19 cellular contexts compared by ENCODE assay signal in genomic region chr12:104223599-104224168, GRCh38. TPM values are rescaled to one million over a fixed set of nuclear protein-coding genes. Genes with fewer than 3 reads are reported as not detected.
A peak's percentile ranks its signal among the peaks of the same experiment; 100 is the strongest.
DNase-seq lines count a peak whose midpoint lies in the region; ATAC-seq, FAIRE-seq and TF ChIP-seq lines count a peak whose summit lies in the region.
"Had no signal": no experiment of that assay in that cellular context is flagged by ENCODE, and none has a peak within 500 bp of the region (broad histone marks: within the 10 kb centered on the region; RNA-seq: fewer than 3 reads in every experiment).

No MANE protein-coding gene starts in this region.

- TF ChIP-seq RAD21 in A549 (conservative IDR thresholded peaks at IDR 0.05 in 1 of 2, IDR thresholded peaks at IDR 0.05 in 1 of 2), result no peak

- peak; percentile 13 for FAIRE-seq in A549 (lab: Jason Lieb, UNC)

- H3K4me3 ChIP-seq in A549, result no peak overlapping the region
- no peak overlapping the region for H3K4me3 ChIP-seq in GM12865 (ENCODE audit: low read depth, low read length)
- H3K4me3 ChIP-seq: HAP-1, heart right ventricle, lung had no signal

- H3K27ac Mint-ChIP-seq in activated T-helper 17 cell treated with anti-CD3 and anti-CD28 coated beads, Interleukin-2, amount 50 U/mL, for 72 hours, result peak overlapping the region; percentile 12
- H3K27ac Mint-ChIP-seq: activated CD4-positive, alpha-beta T cell treated with anti-CD3 and anti-CD28 coated beads, Interleukin-2, amount 10 ng/mL, durations not matched to agents 7 days and 5 days; T-helper 1 cell treated with Interleukin-12 subunit alpha and Interleukin-12 subunit beta and Interleukin-4 antibody, amounts not matched to agents 30 μg/mL and 1 μg/mL, for 36 hours had no signal

- H3K9me3 ChIP-seq in A549, result peaks cover 5% of the 10 kb centered on the region; the same call in 1 of the 3 replicates
- H3K9me3 ChIP-seq: HAP-1, heart right ventricle, neutrophil had no signal

- peak overlapping the region; percentile 95 to 98 for H3K27ac ChIP-seq in A549
- H3K27ac ChIP-seq: brain microvascular endothelial cell, heart right ventricle, neutrophil had no signal

- H3K9me3 Mint-ChIP-seq in activated T-helper 17 cell treated with anti-CD3 and anti-CD28 coated beads, Interleukin-2, amount 50 U/mL, for 72 hours, result no peaks in the 10 kb centered on the region
- H3K9me3 Mint-ChIP-seq: T-helper 1 cell treated with Interleukin-12 subunit alpha and Interleukin-12 subunit beta and Interleukin-4 antibody, amounts not matched to agents 30 μg/mL and 1 μg/mL, for 36 hours had no signal

- H3K27me3 Mint-ChIP-seq in activated T-helper 17 cell treated with anti-CD3 and anti-CD28 coated beads, Interleukin-2, amount 50 U/mL, for 72 hours, result no peaks in the 10 kb centered on the region

- no peak for TF ChIP-seq POLR2A in A549 (IDR thresholded peaks at IDR 0.05; ENCODE audit: low read length)

- H3K4me1 ChIP-seq in A549, result peaks cover 48% of the 10 kb centered on the region

- H3K4me2 ChIP-seq in A549, result peak overlapping the region; percentile 73

- 44% methylated on average over 3 of the region's 3 CpGs for WGBS in A549 (ENCODE audit: missing lambda C conversion rate)

- TF ChIP-seq EP300 in A549 (IDR thresholded peaks at IDR 0.05), result no peak

- POLR2A ChIA-PET in A549 (lab: Yijun Ruan, JAX), result interaction anchor here (0.9 to 6.5 kb wide), 3 partner anchors 66 to 78 kb away, joined by 3 to 190 read pairs (median 15); no protein-coding TSS in a partner anchor

- ATAC-seq in A549 (no peak), HG03108 (IDR thresholded peaks at IDR 0.05; ENCODE audit: unreplicated experiment) (no peak)
- ATAC-seq in activated T-helper 17 cell treated with anti-CD3 and anti-CD28 coated beads, Interleukin-2, amount 50 U/mL, for 72 hours (replicated peaks), result no peak
- ATAC-seq: heart right ventricle had no signal

- TF ChIP-seq CTCF in A549 (IDR thresholded peaks at IDR 0.05) (no peak), GM12865 (IDR thresholded peaks at IDR 0.05; ENCODE audit: insufficient read depth, low read depth, low read length, missing control alignments) (no peak)

- no peak overlapping the region for H3K4me3 Mint-ChIP-seq in activated T-helper 17 cell treated with anti-CD3 and anti-CD28 coated beads, Interleukin-2, amount 50 U/mL, for 72 hours
- H3K4me3 Mint-ChIP-seq: activated CD4-positive, alpha-beta T cell treated with anti-CD3 and anti-CD28 coated beads, Interleukin-2, amount 10 ng/mL, durations not matched to agents 7 days and 5 days; T-helper 1 cell treated with Interleukin-12 subunit alpha and Interleukin-12 subunit beta and Interleukin-4 antibody, amounts not matched to agents 30 μg/mL and 1 μg/mL, for 36 hours had no signal

- CTCF ChIA-PET in A549 (lab: Yijun Ruan, JAX), result interaction anchor here (0.8 to 10.8 kb wide), 7 partner anchors 8 to 66 kb away, joined by 3 to 155 read pairs (median 5); no protein-coding TSS in a partner anchor

- H3K4me1 Mint-ChIP-seq in activated T-helper 17 cell treated with anti-CD3 and anti-CD28 coated beads, Interleukin-2, amount 50 U/mL, for 72 hours, result peaks cover 15% of the 10 kb centered on the region

- DNase-seq in A549 (ENCODE audit: low read depth in 1 of 2, low spot score in 1 of 2) (peak in 1 of 2 experiments; percentile 28), GM12865 (ENCODE audit: low read depth) (peak; percentile 8), left kidney (ENCODE audit: low read depth, low spot score) (peak; percentile 30), activated T-cell treated with anti-CD3 and anti-CD28 coated beads for 4 hours (no peak), DMS 273 treated with DMSO at 0.1 percent for 48 hours (lab: John Stamatoyannopoulos, UW) (no peak), NCI-H2227 (lab: John Stamatoyannopoulos, UW; ENCODE audit: unreplicated experiment) (no peak)
- DNase-seq: ACHN; activated CD4-positive, alpha-beta T cell treated with anti-CD3 and anti-CD28 coated beads, Interleukin-2, amount 10 ng/mL, durations not matched to agents 7 days and 5 days; brain microvascular endothelial cell; heart right ventricle; NCI-H1105 treated with DMSO at 0.1 percent for 48 hours; OCI-M1; SHP77 treated with DMSO at 0.1 percent for 48 hours had no signal

- H3K36me3 Mint-ChIP-seq in activated T-helper 17 cell treated with anti-CD3 and anti-CD28 coated beads, Interleukin-2, amount 50 U/mL, for 72 hours (ENCODE audit: low read depth), result no peaks in the 10 kb centered on the region

TF ChIP-seq in A549, 52 proteins besides CTCF, POLR2A, EP300 and RAD21:
- TF ChIP-seq MYC (IDR thresholded peaks at IDR 0.05; ENCODE audit: borderline replicate concordance, low read length), result no peak
- no peak for TF ChIP-seq GATA3 (IDR thresholded peaks at IDR 0.05; ENCODE audit: borderline replicate concordance)
- no peak for TF ChIP-seq KDM5A (IDR thresholded peaks at IDR 0.05)
- no peak for TF ChIP-seq CHD2 (IDR thresholded peaks at IDR 0.05; ENCODE audit: low read length, partially characterized antibody)
- TF ChIP-seq POLR2AphosphoS2 (conservative IDR thresholded peaks at IDR 0.05; ENCODE audit: low read length), result no peak
- TF ChIP-seq ZNF302 (CRISPR knock-in tag; IDR thresholded peaks at IDR 0.05), result no peak
- TF ChIP-seq RCOR1 (IDR thresholded peaks at IDR 0.05; ENCODE audit: low read depth, low read length), result no peak
- TF ChIP-seq ELK1 (IDR thresholded peaks at IDR 0.05; ENCODE audit: low read depth, low read length), result no peak
- no peak for TF ChIP-seq ZFP36 (IDR thresholded peaks at IDR 0.05; ENCODE audit: borderline replicate concordance, partially characterized antibody)

RNA-seq across cellular contexts. Expression of gene TXNRD1, which starts 8.1 kb away (rescaled TPM):
- 1,230 and 1,348 TPM in 2 replicates for polyA plus RNA-seq in A549 (2011; rRNA removed)
- polyA plus RNA-seq in A549 (2012; cell fraction: cytosol; rRNA removed), result 1,014 and 1,157 TPM in 2 replicates
- polyA plus RNA-seq in A549 (2012; cell fraction: nucleus; rRNA removed), result 1,072 and 1,429 TPM in 2 replicates
- 820 to 990 TPM (median 899 TPM) in 3 replicates for polyA plus RNA-seq in A549 (2017; fragmentation: RNase III; extraction: RNeasy Plus Mini Kit Qiagen cat#74134 plus additional on column Dnase treatment)
- 1,720 and 1,870 TPM in 2 replicates for polyA minus RNA-seq in A549 (2011; rRNA and poly(A)+ RNA removed)
- total RNA-seq in activated T-helper 17 cell treated with anti-CD3 and anti-CD28 coated beads, Interleukin-2, amount 50 U/mL, for 72 hours, result 100 to 1,000 TPM in 1 of 2 donors, 10 to 100 TPM in 1; 69.2 to 119 TPM

Comparison
In these comparisons a context has a peak if more than half of its experiments do, and no peak if none do; other contexts are left out.
1. DNase-seq: peak in GM12865 (single experiment) and left kidney (single experiment); none in activated T-cell treated with anti-CD3 and anti-CD28 coated beads for 4 hours (single experiment), DMS 273 treated with DMSO at 0.1 percent for 48 hours (single experiment) and NCI-H2227 (single experiment).